8 cellular contexts compared by ENCODE assay signal in genomic region chrX:83845397-83845796, GRCh38. TPM values are rescaled to one million over a fixed set of nuclear protein-coding genes. Genes with fewer than 3 reads are reported as not detected.
A peak's percentile ranks its signal among the peaks of the same experiment; 100 is the strongest.
DNase-seq lines count a peak whose midpoint lies in the region; ATAC-seq, FAIRE-seq and TF ChIP-seq lines count a peak whose summit lies in the region.

No MANE protein-coding gene starts in this region.

- CTCF ChIA-PET in Panc1 (lab: Charles Lee) = no interaction called here

- WGBS in heart left ventricle, 4 donors = 9 to 13% (median 11%) methylated on average over 2 of the region's 2 CpGs
- whole genome bisulfite sequencing in small intestine, 3 donors = 13 to 20% (median 20%) methylated on average over 2 of the region's 2 CpGs

- no peaks in the 10 kb centered on the region for H3K36me3 ChIP-seq in heart left ventricle
- H3K36me3 ChIP-seq in Panc1 (ENCODE audit: control insufficient read depth, insufficient read depth, low read length) = no peaks in the 10 kb centered on the region
- no peaks in the 10 kb centered on the region for H3K36me3 ChIP-seq in small intestine (ENCODE audit: control insufficient read depth in 2 of 2, insufficient read depth in 2 of 2, low read length in 2 of 2)

- no peak overlapping the region for H3K27ac ChIP-seq in heart left ventricle
- H3K27ac ChIP-seq in Panc1 (ENCODE audit: low read length) = no peak overlapping the region
- no peak overlapping the region for H3K27ac ChIP-seq in small intestine (ENCODE audit: low read depth in 1 of 2, low read length in 1 of 2)

- ATAC-seq in heart left ventricle = no peak
- peak; percentile 100 for ATAC-seq in GM21786 (IDR thresholded peaks at IDR 0.05; ENCODE audit: unreplicated experiment)
- no peak for ATAC-seq in Panc1

- intact Hi-C loops in heart left ventricle (cut with DNase I) = no loop called here
- intact Hi-C loops in cardiac septum (cut with DNase I) = no loop called here
- intact Hi-C loops in Panc1 (cut with micrococcal nuclease; ENCODE audit: unreplicated experiment) = no loop called here
- intact Hi-C loops in posterior vena cava (cut with DNase I) = no loop called here

- H3K4me3 ChIP-seq in heart left ventricle = no peak overlapping the region
- no peak overlapping the region for H3K4me3 ChIP-seq in Panc1 (ENCODE audit: low read depth in 2 of 2, low read length in 2 of 2)
- H3K4me3 ChIP-seq in small intestine (ENCODE audit: low read depth in 1 of 2, low read length in 2 of 2) = no peak overlapping the region

- H3K4me1 ChIP-seq in heart left ventricle (no peaks in the 10 kb centered on the region), Panc1 (ENCODE audit: control insufficient read depth, insufficient read depth, low read length) (no peaks in the 10 kb centered on the region), small intestine (ENCODE audit: control insufficient read depth in 2 of 2, insufficient read depth in 1 of 2, low read depth in 1 of 2, low read length in 1 of 2) (no peaks in the 10 kb centered on the region)

- POLR2A ChIA-PET in Panc1 (lab: Charles Lee) = no interaction called here

- no peak for TF ChIP-seq POLR2A in heart left ventricle (IDR thresholded peaks at IDR 0.05)

- peak; percentile 56 for TF ChIP-seq RAD21 in Ishikawa (IDR thresholded peaks at IDR 0.05; ENCODE audit: low read depth)

- no TSS peak for BruUV-seq in Panc1 (replicated peaks; lab: Mats Ljungman, UMichigan)

- FAIRE-seq in small intestine (lab: Jason Lieb, UNC) = no peak

- DNase-seq in heart left ventricle = no peak
- DNase-seq in cardiac septum (ENCODE audit: low spot score) = no peak
- DNase-seq in Panc1 (ENCODE audit: low read depth, low spot score) = peak; percentile 20
- peak; percentile 0 for DNase-seq in fibroblast of gingiva (ENCODE audit: low read depth)
- DNase-seq in small intestine = peak; percentile 0
- no peak for DNase-seq in posterior vena cava (ENCODE audit: low spot score)

- in situ Hi-C loops in Panc1 (cut with HindIII; ENCODE audit: low pct_unique_long_range_greater_than_20kb, low sequenced_read_pairs) = no loop called here

- H3K9me3 ChIP-seq in heart left ventricle = peaks cover 0 to 8% (median 0%) of the 10 kb centered on the region in 12 donors
- no peaks in the 10 kb centered on the region for H3K9me3 ChIP-seq in Panc1 (ENCODE audit: control insufficient read depth, insufficient read depth, low read depth, low read length)
- H3K9me3 ChIP-seq in small intestine (ENCODE audit: control insufficient read depth, low read depth) = no peaks in the 10 kb centered on the region

- TF ChIP-seq CTCF in heart left ventricle (IDR thresholded peaks at IDR 0.05) (peak in 11 of 12 donors; percentile 16 to 67 (median 43)), Panc1 (IDR thresholded peaks at IDR 0.05) (peak; percentile 75)

- no peaks in the 10 kb centered on the region for H3K27me3 ChIP-seq in heart left ventricle
- no peaks in the 10 kb centered on the region for H3K27me3 ChIP-seq in Panc1 (ENCODE audit: control insufficient read depth, insufficient read depth, low read length)
- H3K27me3 ChIP-seq in small intestine (ENCODE audit: control insufficient read depth in 2 of 2, insufficient read depth in 2 of 2, low read length in 2 of 2) = no peaks in the 10 kb centered on the region

- TF ChIP-seq EP300 in Ishikawa (IDR thresholded peaks at IDR 0.05; ENCODE audit: borderline replicate concordance) = no peak

TF ChIP-seq in Ishikawa, 13 proteins besides CTCF, POLR2A, EP300 and RAD21:
- no peak for TF ChIP-seq YY1 (IDR thresholded peaks at IDR 0.05; ENCODE audit: low read depth)
- no peak for TF ChIP-seq USF1 (IDR thresholded peaks at IDR 0.05)
- no peak for TF ChIP-seq FOXM1 (IDR thresholded peaks at IDR 0.05; ENCODE audit: borderline replicate concordance, low read depth)
TF ChIP-seq in Ishikawa: peak in this region for 0.

RNA-seq across cellular contexts. Expression of gene CYLC1, which starts 15.5 kb away (rescaled TPM):
- total RNA-seq in heart left ventricle = not detected
- not detected for polyA plus RNA-seq in heart left ventricle
- total RNA-seq in cardiac septum = not detected
- total RNA-seq in Panc1 (2021; ENCODE audit: unreplicated experiment) = not detected
- not detected for polyA plus RNA-seq in Panc1 (2012; ENCODE audit: insufficient read length)
- not detected for polyA plus RNA-seq in small intestine
- total RNA-seq in posterior vena cava = not detected

Comparison
In these comparisons a context has a peak if more than half of its experiments do, and no peak if none do; other contexts are left out.
1. DNase-seq: peak in Panc1 (single experiment), fibroblast of gingiva (single experiment) and small intestine (single experiment); none in heart left ventricle (0 of 5), cardiac septum (single experiment) and posterior vena cava (single experiment).